1 cellular context compared by ENCODE assay signal in the genomic region with DNA sequence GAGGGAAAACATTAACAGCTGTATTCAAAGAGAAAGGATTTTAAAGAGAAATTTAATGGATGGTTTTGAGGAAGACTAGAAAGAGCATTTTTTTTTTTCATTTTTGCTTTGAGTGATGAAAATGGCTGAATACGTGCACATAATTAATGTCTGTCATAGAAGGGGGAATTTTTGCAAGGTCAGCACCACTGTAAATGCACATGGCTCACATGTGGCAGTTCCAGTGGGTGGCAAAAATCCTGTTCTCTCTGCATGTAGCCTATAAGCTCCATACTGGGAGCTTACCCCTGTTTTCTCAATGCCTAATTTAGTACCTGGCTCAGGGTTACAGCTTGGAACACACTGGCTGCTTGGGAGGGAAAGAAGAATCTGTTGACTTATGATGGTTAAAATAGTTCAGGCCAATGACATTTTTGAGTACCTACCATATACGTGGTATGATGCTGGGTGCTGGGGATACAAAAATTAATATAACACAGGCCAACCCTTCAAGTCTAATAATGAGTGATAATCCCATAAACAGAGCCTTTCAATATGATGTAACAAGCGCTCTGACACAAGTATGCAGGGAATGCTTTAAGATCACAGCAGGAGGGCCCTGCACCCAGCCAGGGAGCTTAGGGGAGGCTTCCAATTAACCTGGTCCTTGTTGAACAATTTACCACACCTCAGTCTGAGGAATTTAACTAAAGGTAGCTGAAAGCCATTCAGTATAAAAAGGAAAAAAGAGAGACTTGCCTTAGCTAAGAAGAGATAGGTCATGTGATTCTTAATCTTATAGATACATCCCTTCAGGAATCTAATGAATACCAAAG.
TF ChIP-seq lines count a peak whose summit lies in the region.

No MANE protein-coding gene starts in this region.

TF ChIP-seq in HepG2, 621 proteins besides CTCF, POLR2A, EP300 and RAD21:
- TF ChIP-seq, protein P1, sequence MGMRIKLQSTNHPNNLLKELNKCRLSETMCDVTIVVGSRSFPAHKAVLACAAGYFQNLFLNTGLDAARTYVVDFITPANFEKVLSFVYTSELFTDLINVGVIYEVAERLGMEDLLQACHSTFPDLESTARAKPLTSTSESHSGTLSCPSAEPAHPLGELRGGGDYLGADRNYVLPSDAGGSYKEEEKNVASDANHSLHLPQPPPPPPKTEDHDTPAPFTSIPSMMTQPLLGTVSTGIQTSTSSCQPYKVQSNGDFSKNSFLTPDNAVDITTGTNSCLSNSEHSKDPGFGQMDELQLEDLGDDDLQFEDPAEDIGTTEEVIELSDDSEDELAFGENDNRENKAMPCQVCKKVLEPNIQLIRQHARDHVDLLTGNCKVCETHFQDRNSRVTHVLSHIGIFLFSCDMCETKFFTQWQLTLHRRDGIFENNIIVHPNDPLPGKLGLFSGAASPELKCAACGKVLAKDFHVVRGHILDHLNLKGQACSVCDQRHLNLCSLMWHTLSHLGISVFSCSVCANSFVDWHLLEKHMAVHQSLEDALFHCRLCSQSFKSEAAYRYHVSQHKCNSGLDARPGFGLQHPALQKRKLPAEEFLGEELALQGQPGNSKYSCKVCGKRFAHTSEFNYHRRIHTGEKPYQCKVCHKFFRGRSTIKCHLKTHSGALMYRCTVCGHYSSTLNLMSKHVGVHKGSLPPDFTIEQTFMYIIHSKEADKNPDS (CRISPR knock-in tag; IDR thresholded peaks at IDR 0.05) = no peak
- TF ChIP-seq NAIF1 (CRISPR knock-in tag; IDR thresholded peaks at IDR 0.05; ENCODE audit: borderline replicate concordance) = no peak
- TF ChIP-seq ZNF629 (CRISPR knock-in tag; conservative IDR thresholded peaks at IDR 0.05) = no peak
- TF ChIP-seq SETDB1 (CRISPR knock-in tag; IDR thresholded peaks at IDR 0.05; ENCODE audit: borderline replicate concordance) = no peak
- TF ChIP-seq MAFK (conservative IDR thresholded peaks at IDR 0.05 in 1 of 2, IDR thresholded peaks at IDR 0.05 in 1 of 2; ENCODE audit: low read length in 2 of 2) = peak; percentile 90 to 95
- TF ChIP-seq, protein P2, sequence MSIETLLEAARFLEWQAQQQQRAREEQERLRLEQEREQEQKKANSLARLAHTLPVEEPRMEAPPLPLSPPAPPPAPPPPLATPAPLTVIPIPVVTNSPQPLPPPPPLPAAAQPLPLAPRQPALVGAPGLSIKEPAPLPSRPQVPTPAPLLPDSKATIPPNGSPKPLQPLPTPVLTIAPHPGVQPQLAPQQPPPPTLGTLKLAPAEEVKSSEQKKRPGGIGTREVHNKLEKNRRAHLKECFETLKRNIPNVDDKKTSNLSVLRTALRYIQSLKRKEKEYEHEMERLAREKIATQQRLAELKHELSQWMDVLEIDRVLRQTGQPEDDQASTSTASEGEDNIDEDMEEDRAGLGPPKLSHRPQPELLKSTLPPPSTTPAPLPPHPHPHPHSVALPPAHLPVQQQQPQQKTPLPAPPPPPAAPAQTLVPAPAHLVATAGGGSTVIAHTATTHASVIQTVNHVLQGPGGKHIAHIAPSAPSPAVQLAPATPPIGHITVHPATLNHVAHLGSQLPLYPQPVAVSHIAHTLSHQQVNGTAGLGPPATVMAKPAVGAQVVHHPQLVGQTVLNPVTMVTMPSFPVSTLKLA (IDR thresholded peaks at IDR 0.05) = peak; percentile 34; the same call in 1 of the 2 replicates
- TF ChIP-seq MAFF (IDR thresholded peaks at IDR 0.05; ENCODE audit: low read depth, low read length) = peak; percentile 92
- TF ChIP-seq KDM2A (CRISPR knock-in tag; IDR thresholded peaks at IDR 0.05; ENCODE audit: borderline replicate concordance, low read depth) = no peak
TF ChIP-seq in HepG2: peak in this region for 3.
